Comparison of ENCODE assay signal across 1 cellular context in genomic region chr17:78798695-78799559, GRCh38.
TF ChIP-seq lines count a peak whose summit lies in the region.

No MANE protein-coding gene starts in this region.

TF ChIP-seq in HepG2, 621 proteins besides CTCF, POLR2A, EP300 and RAD21 (continued from another document):
- peak; percentile 66; the same call in 1 of the 2 replicates for TF ChIP-seq ZNF280B (CRISPR knock-in tag; IDR thresholded peaks at IDR 0.05; ENCODE audit: borderline replicate concordance)
- peak; percentile 83 for TF ChIP-seq RBM22 (optimal IDR thresholded peaks at IDR 0.05; ENCODE audit: low read length)
- 0 out of 2 replicates have a peak, but pooled peaks have one; percentile 33 for TF ChIP-seq ZBTB33 (CRISPR knock-in tag; IDR thresholded peaks at IDR 0.05)
- TF ChIP-seq, protein P1, sequence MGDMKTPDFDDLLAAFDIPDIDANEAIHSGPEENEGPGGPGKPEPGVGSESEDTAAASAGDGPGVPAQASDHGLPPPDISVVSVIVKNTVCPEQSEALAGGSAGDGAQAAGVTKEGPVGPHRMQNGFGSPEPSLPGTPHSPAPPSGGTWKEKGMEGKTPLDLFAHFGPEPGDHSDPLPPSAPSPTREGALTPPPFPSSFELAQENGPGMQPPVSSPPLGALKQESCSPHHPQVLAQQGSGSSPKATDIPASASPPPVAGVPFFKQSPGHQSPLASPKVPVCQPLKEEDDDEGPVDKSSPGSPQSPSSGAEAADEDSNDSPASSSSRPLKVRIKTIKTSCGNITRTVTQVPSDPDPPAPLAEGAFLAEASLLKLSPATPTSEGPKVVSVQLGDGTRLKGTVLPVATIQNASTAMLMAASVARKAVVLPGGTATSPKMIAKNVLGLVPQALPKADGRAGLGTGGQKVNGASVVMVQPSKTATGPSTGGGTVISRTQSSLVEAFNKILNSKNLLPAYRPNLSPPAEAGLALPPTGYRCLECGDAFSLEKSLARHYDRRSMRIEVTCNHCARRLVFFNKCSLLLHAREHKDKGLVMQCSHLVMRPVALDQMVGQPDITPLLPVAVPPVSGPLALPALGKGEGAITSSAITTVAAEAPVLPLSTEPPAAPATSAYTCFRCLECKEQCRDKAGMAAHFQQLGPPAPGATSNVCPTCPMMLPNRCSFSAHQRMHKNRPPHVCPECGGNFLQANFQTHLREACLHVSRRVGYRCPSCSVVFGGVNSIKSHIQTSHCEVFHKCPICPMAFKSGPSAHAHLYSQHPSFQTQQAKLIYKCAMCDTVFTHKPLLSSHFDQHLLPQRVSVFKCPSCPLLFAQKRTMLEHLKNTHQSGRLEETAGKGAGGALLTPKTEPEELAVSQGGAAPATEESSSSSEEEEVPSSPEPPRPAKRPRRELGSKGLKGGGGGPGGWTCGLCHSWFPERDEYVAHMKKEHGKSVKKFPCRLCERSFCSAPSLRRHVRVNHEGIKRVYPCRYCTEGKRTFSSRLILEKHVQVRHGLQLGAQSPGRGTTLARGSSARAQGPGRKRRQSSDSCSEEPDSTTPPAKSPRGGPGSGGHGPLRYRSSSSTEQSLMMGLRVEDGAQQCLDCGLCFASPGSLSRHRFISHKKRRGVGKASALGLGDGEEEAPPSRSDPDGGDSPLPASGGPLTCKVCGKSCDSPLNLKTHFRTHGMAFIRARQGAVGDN (CRISPR knock-in tag; IDR thresholded peaks at IDR 0.05) = peak; percentile 51
- TF ChIP-seq AFF4 (CRISPR knock-in tag; IDR thresholded peaks at IDR 0.05) = no peak
- no peak for TF ChIP-seq ZMYM4 (CRISPR knock-in tag; IDR thresholded peaks at IDR 0.05)
- no peak for TF ChIP-seq XRCC5 (optimal IDR thresholded peaks at IDR 0.05; ENCODE audit: low read length)
- TF ChIP-seq ZFP91 (CRISPR knock-in tag; IDR thresholded peaks at IDR 0.05; ENCODE audit: borderline replicate concordance) = 0 out of 2 replicates have a peak, but pooled peaks have one; percentile 9
- peak; percentile 78; the same call in 1 of the 2 replicates for TF ChIP-seq ZNF205 (CRISPR knock-in tag; IDR thresholded peaks at IDR 0.05)
- peak; percentile 68 for TF ChIP-seq STAG1 (CRISPR knock-in tag; IDR thresholded peaks at IDR 0.05)
- TF ChIP-seq ZBTB38 (CRISPR knock-in tag; IDR thresholded peaks at IDR 0.05) = peak; percentile 89
- peak; percentile 28; the same call in 1 of the 2 replicates for TF ChIP-seq RBFOX2 (IDR thresholded peaks at IDR 0.05; ENCODE audit: low read depth, low read length)
- peak; percentile 84 for TF ChIP-seq MIXL1 (CRISPR knock-in tag; IDR thresholded peaks at IDR 0.05)
- 0 out of 2 replicates have a peak, but pooled peaks have one; percentile 17 for TF ChIP-seq CENPT (CRISPR knock-in tag; IDR thresholded peaks at IDR 0.05; ENCODE audit: low read depth)
- 0 out of 2 replicates have a peak, but pooled peaks have one; percentile 40 for TF ChIP-seq ZNF333 (CRISPR knock-in tag; IDR thresholded peaks at IDR 0.05; ENCODE audit: borderline replicate concordance)
- peak; percentile 81 for TF ChIP-seq AGO2 (optimal IDR thresholded peaks at IDR 0.05; ENCODE audit: low read depth, low read length)
- 0 out of 2 replicates have a peak, but pooled peaks have one; percentile 52 for TF ChIP-seq NRL (CRISPR knock-in tag; IDR thresholded peaks at IDR 0.05; ENCODE audit: borderline replicate concordance)
- peak; percentile 29 for TF ChIP-seq PRPF4 (IDR thresholded peaks at IDR 0.05; ENCODE audit: low read depth, low read length, poor library complexity, severe bottlenecking)
- 0 out of 2 replicates have a peak, but pooled peaks have one; percentile 56 for TF ChIP-seq ZNF891 (CRISPR knock-in tag; IDR thresholded peaks at IDR 0.05)
- no peak for TF ChIP-seq ZNF138 (CRISPR knock-in tag; IDR thresholded peaks at IDR 0.05; ENCODE audit: low read depth)
- no peak for TF ChIP-seq ZNF235 (CRISPR knock-in tag; IDR thresholded peaks at IDR 0.05; ENCODE audit: borderline replicate concordance)
- TF ChIP-seq SMC3 (IDR thresholded peaks at IDR 0.05; ENCODE audit: low read length) = peak; percentile 79; the same call in 1 of the 2 replicates
- TF ChIP-seq HOXA3 (CRISPR knock-in tag; IDR thresholded peaks at IDR 0.05) = 0 out of 2 replicates have a peak, but pooled peaks have one; percentile 13
- TF ChIP-seq U2AF2 (IDR thresholded peaks at IDR 0.05; ENCODE audit: low read depth, low read length) = no peak
- 0 out of 2 replicates have a peak, but pooled peaks have one; percentile 28 for TF ChIP-seq ZNF501 (CRISPR knock-in tag; IDR thresholded peaks at IDR 0.05)
- TF ChIP-seq ZNF530 (CRISPR knock-in tag; IDR thresholded peaks at IDR 0.05; ENCODE audit: low read depth) = no peak
